In the genomic region with DNA sequence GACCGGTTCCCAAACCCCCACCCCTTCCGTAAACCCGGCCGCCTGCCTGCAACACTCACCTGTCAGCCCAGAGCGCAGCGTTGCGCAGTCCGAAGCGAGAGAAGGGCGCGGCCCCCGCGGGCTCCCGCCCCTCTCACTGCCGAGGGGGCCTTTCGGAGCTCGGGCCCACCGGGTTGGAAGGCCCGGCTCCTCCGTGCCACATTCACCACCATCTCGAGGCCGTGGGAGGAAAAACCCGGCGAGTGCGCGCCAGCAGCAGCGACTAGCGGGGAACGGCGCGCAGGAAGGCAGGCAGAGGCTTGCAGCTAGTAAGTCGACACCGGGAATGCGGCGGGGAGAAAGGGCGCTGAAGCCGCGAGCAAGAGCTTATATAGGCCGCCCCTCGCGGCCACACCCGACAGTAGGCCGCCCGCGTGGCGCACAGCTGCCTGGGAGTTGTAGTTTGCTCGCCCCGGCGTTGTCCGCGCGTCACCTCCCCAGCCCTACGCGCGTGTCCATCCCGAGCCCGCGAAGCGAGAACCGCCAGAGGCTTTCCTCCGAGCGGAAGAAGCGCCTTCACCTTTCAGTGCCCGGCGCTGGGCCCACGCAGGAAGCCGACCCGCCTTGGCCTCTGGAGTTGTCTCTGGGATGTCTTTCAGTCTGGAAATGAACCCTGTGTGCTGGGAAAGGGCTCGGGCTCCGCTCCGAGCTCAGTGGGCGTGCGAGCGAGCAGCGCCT, we compare ENCODE assay signal across 8 cellular contexts. TPM values are rescaled to one million over a fixed set of nuclear protein-coding genes. Genes with fewer than 3 reads are reported as not detected.
DNase-seq lines count a peak whose midpoint lies in the region; ATAC-seq, FAIRE-seq and TF ChIP-seq lines count a peak whose summit lies in the region.

No MANE protein-coding gene starts in this region.

- H3K9me3 Mint-ChIP-seq in Calu3 (ENCODE audit: low read depth, unreplicated experiment) (no peaks in the 10 kb centered on the region), endothelial cell (ENCODE audit: unreplicated experiment) (no peaks in the 10 kb centered on the region)

- H3K4me3 ChIP-seq in NT2/D1 (ENCODE audit: insufficient read length, low read depth) (peak overlapping the region; percentile 90), mononuclear cell (ENCODE audit: low read length) (peak overlapping the region; percentile 92)

- H3K9ac ChIP-seq in NT2/D1 (ENCODE audit: insufficient read length, low read depth) = peak overlapping the region; percentile 100

- no peak for TF ChIP-seq CTCF in Calu3 (IDR thresholded peaks at IDR 0.05; ENCODE audit: unreplicated experiment)
- no peak for TF ChIP-seq CTCF in endothelial cell (IDR thresholded peaks at IDR 0.05; ENCODE audit: unreplicated experiment)

- ATAC-seq in GM21367 (IDR thresholded peaks at IDR 0.05; ENCODE audit: unreplicated experiment) = peak; percentile 78

- H3K27me3 Mint-ChIP-seq in Calu3 (ENCODE audit: unreplicated experiment) = no peaks in the 10 kb centered on the region
- H3K27me3 Mint-ChIP-seq in endothelial cell (ENCODE audit: unreplicated experiment) = peaks cover 8% of the 10 kb centered on the region

- no TSS peak for BruUV-seq in Calu3 (replicated peaks; lab: Mats Ljungman, UMichigan)

- DNase-seq in Calu3 = peak; percentile 96
- peak; percentile 91 for DNase-seq in HTR-8/SVneo (ENCODE audit: insufficient read length, low spot score)
- DNase-seq in NT2/D1 (ENCODE audit: low read depth, low spot score) = peak; percentile 96
- DNase-seq in activated CD8-positive, alpha-beta memory T cell treated with anti-CD3 and anti-CD28 coated beads, Interleukin-2, amount 50 U/mL, for 4 hours = peak; percentile 93
- DNase-seq in endothelial cell (ENCODE audit: low spot score) = peak; percentile 95
- DNase-seq in stimulated activated CD8-positive, alpha-beta memory T cell treated with anti-CD3 and anti-CD28 coated beads, Interleukin-2, amount 100 ng/mL, for 48 hours (ENCODE audit: low read depth in 2 of 2) = peak; percentile 90 to 91

- intact Hi-C loops in Calu3 (cut with micrococcal nuclease; ENCODE audit: unreplicated experiment) = loop anchor here (5.0 kb wide), 1 partner anchor 74 kb away; the partner anchor contains the start of gene RCC1

- H3K27me3 ChIP-seq in NT2/D1 (ENCODE audit: insufficient read depth, insufficient read length) (peaks cover 3% of the 10 kb centered on the region), mononuclear cell (ENCODE audit: insufficient read depth, low read length) (no peaks in the 10 kb centered on the region)

- H3K9me3 ChIP-seq in NT2/D1 (ENCODE audit: insufficient read depth, low read length) (no peaks in the 10 kb centered on the region), mononuclear cell (ENCODE audit: low read depth, low read length) (no peaks in the 10 kb centered on the region)

- H3K4me1 Mint-ChIP-seq in Calu3 (ENCODE audit: low read depth, unreplicated experiment) (peaks cover 32% of the 10 kb centered on the region), endothelial cell (ENCODE audit: unreplicated experiment) (peaks cover 29% of the 10 kb centered on the region)

- H3K4me1 ChIP-seq in NT2/D1 (ENCODE audit: insufficient read depth, insufficient read length) = peaks cover 13% of the 10 kb centered on the region
- peaks cover 38% of the 10 kb centered on the region for H3K4me1 ChIP-seq in mononuclear cell (ENCODE audit: insufficient read depth, low read length)

- H3K4me3 Mint-ChIP-seq in Calu3 (ENCODE audit: low read depth, unreplicated experiment) (peak overlapping the region; percentile 95), endothelial cell (ENCODE audit: unreplicated experiment) (peak overlapping the region; percentile 97)

- CTCF ChIA-PET in Calu3 (lab: Charles Lee) = interaction anchor here (0.5 to 3.5 kb wide), 8 partner anchors 8 to 333 kb away, joined by 3 to 21 read pairs (median 4); partner anchors contain the start of genes RCC1 and TRNAU1AP

- H3K27ac Mint-ChIP-seq in Calu3 (ENCODE audit: unreplicated experiment) (peak overlapping the region; percentile 93), endothelial cell (ENCODE audit: unreplicated experiment) (peak overlapping the region; percentile 80)

- peaks cover 67% of the 10 kb centered on the region for H3K36me3 Mint-ChIP-seq in Calu3 (ENCODE audit: insufficient read depth, unreplicated experiment)
- H3K36me3 Mint-ChIP-seq in endothelial cell (ENCODE audit: low read depth, unreplicated experiment) = peaks cover 24% of the 10 kb centered on the region

- H3K36me3 ChIP-seq in NT2/D1 (ENCODE audit: insufficient read depth, insufficient read length, low read length) = peaks cover 49% of the 10 kb centered on the region

- no peak for FAIRE-seq in HTR-8/SVneo (lab: Jason Lieb, UNC)

RNA-seq across cellular contexts. Expression of gene RAB42, which starts 10.4 kb away (rescaled TPM):
- total RNA-seq in Calu3 (2022) (1.1 and 1.3 TPM in 2 replicates), endothelial cell (ENCODE audit: unreplicated experiment) (not detected), mononuclear cell (0.52 TPM)

RNA-seq across cellular contexts. Expression of gene TRNAU1AP, which starts 28.8 kb away (rescaled TPM):
- total RNA-seq in Calu3 (2022) (29.9 and 40.4 TPM in 2 replicates), endothelial cell (ENCODE audit: unreplicated experiment) (39.6 TPM), mononuclear cell (20.0 TPM)

Comparison
In these comparisons a context has a peak if more than half of its experiments do, and no peak if none do; other contexts are left out.
1. Peak in every context shown above with its lines: DNase-seq, ATAC-seq and H3K4me3 ChIP-seq.